13 cellular contexts compared by ENCODE assay signal in genomic region chr17:48429156-48429555, GRCh38. TPM values are rescaled to one million over a fixed set of nuclear protein-coding genes. Genes with fewer than 3 reads are reported as not detected.
A peak's percentile ranks its signal among the peaks of the same experiment; 100 is the strongest.
DNase-seq lines count a peak whose midpoint lies in the region; ATAC-seq and TF ChIP-seq lines count a peak whose summit lies in the region.
"Had no signal": no experiment of that assay in that cellular context is flagged by ENCODE, and none has a peak within 500 bp of the region (broad histone marks: within the 10 kb centered on the region; RNA-seq: fewer than 3 reads in every experiment).

No MANE protein-coding gene starts in this region.

- no peak overlapping the region for H3K4me3 ChIP-seq in endodermal cell (ENCODE audit: low read length)

- DNase-seq in activated CD4-positive, alpha-beta T cell treated with anti-CD3 and anti-CD28 coated beads for 48 hours: peak; percentile 48
- no peak for DNase-seq in activated CD4-positive, alpha-beta T cell treated with anti-CD3 and anti-CD28 coated beads, Interleukin-2, amount 50 U/mL, for 4 hours
- DNase-seq in endodermal cell (peak; percentile 59), progenitor cell of endocrine pancreas (ENCODE audit: low spot score, unreplicated experiment) (no peak)
- DNase-seq in stimulated activated naive CD8-positive, alpha-beta T cell treated with anti-CD3 and anti-CD28 coated beads, Interleukin-15, Interleukin-2, amounts not matched to agents 100 U/mL and 50 U/mL, for 24 hours: peak; percentile 36
- DNase-seq: HCEC 1CT, NCI-H510A treated with DMSO at 0.1 percent for 48 hours had no signal

- no peak overlapping the region for H3K9ac ChIP-seq in endodermal cell (ENCODE audit: extremely low read depth, low read length, poor library complexity, severe bottlenecking)

- no peaks in the 10 kb centered on the region for H3K9me3 ChIP-seq in endodermal cell (ENCODE audit: control insufficient read depth, low read length)
- H3K9me3 ChIP-seq: gastroesophageal sphincter had no signal

- no peak for TF ChIP-seq CTCF in endodermal cell (conservative IDR thresholded peaks at IDR 0.05)
- TF ChIP-seq CTCF in progenitor cell of endocrine pancreas (IDR thresholded peaks at IDR 0.05; ENCODE audit: unreplicated experiment): no peak

- H3K4me1 ChIP-seq in endodermal cell (ENCODE audit: control insufficient read depth, insufficient read depth, low read length): peaks cover 24% of the 10 kb centered on the region

- 74 to 83% methylated on average over 4 to 8 of the region's 8 CpGs for WGBS in endodermal cell (ENCODE audit: insufficient coverage in 1 of 2, insufficient read length in 1 of 2), 2 experiments

- peaks cover 63% of the 10 kb centered on the region for H3K4me1 Mint-ChIP-seq in T-helper 1 cell treated with Interleukin-12 subunit alpha and Interleukin-12 subunit beta and Interleukin-4 antibody, amounts not matched to agents 30 μg/mL and 1 μg/mL, for 36 hours (ENCODE audit: low read depth)
- peaks cover 43% of the 10 kb centered on the region for H3K4me1 Mint-ChIP-seq in endodermal cell
- peaks cover 42% of the 10 kb centered on the region for H3K4me1 Mint-ChIP-seq in progenitor cell of endocrine pancreas (ENCODE audit: low read depth)

- H3K36me3 Mint-ChIP-seq in T-helper 1 cell treated with Interleukin-12 subunit alpha and Interleukin-12 subunit beta and Interleukin-4 antibody, amounts not matched to agents 30 μg/mL and 1 μg/mL, for 36 hours (ENCODE audit: low read depth): peaks cover 23% of the 10 kb centered on the region
- H3K36me3 Mint-ChIP-seq in endodermal cell (ENCODE audit: low read depth) (no peaks in the 10 kb centered on the region), progenitor cell of endocrine pancreas (ENCODE audit: insufficient read depth) (no peaks in the 10 kb centered on the region)
- H3K36me3 Mint-ChIP-seq: brain had no signal

- H3K27me3 ChIP-seq in endodermal cell (ENCODE audit: control insufficient read depth, insufficient read depth, low read length, poor library complexity, severe bottlenecking): peaks cover 29% of the 10 kb centered on the region

- H3K36me3 ChIP-seq in endodermal cell (ENCODE audit: control insufficient read depth, insufficient read depth, low read length): no peaks in the 10 kb centered on the region
- H3K36me3 ChIP-seq: gastroesophageal sphincter had no signal

- H3K9me3 Mint-ChIP-seq in T-helper 1 cell treated with Interleukin-12 subunit alpha and Interleukin-12 subunit beta and Interleukin-4 antibody, amounts not matched to agents 30 μg/mL and 1 μg/mL, for 36 hours: no peaks in the 10 kb centered on the region
- peaks cover 2% of the 10 kb centered on the region for H3K9me3 Mint-ChIP-seq in endodermal cell
- no peaks in the 10 kb centered on the region for H3K9me3 Mint-ChIP-seq in progenitor cell of endocrine pancreas (ENCODE audit: low read depth)

- peak; percentile 55 for ATAC-seq in stimulated activated naive CD8-positive, alpha-beta T cell treated with anti-CD3 and anti-CD28 coated beads, Interleukin-15, Interleukin-2, amounts not matched to agents 100 U/mL and 50 U/mL, for 24 hours
- ATAC-seq in GM19452 (IDR thresholded peaks at IDR 0.05; ENCODE audit: unreplicated experiment) (no peak), GM18517 (IDR thresholded peaks at IDR 0.05; ENCODE audit: unreplicated experiment) (no peak)
- ATAC-seq: gastroesophageal sphincter had no signal

- peak overlapping the region; percentile 91 for H3K4me3 Mint-ChIP-seq in T-helper 1 cell treated with Interleukin-12 subunit alpha and Interleukin-12 subunit beta and Interleukin-4 antibody, amounts not matched to agents 30 μg/mL and 1 μg/mL, for 36 hours
- H3K4me3 Mint-ChIP-seq in endodermal cell (peak overlapping the region; percentile 48), progenitor cell of endocrine pancreas (ENCODE audit: low read depth) (no peak overlapping the region)

- H3K27me3 Mint-ChIP-seq in T-helper 1 cell treated with Interleukin-12 subunit alpha and Interleukin-12 subunit beta and Interleukin-4 antibody, amounts not matched to agents 30 μg/mL and 1 μg/mL, for 36 hours (ENCODE audit: low read depth): no peaks in the 10 kb centered on the region
- H3K27me3 Mint-ChIP-seq in endodermal cell (ENCODE audit: insufficient read depth): peaks cover 37% of the 10 kb centered on the region
- peaks cover 48% of the 10 kb centered on the region for H3K27me3 Mint-ChIP-seq in progenitor cell of endocrine pancreas

- H3K27ac ChIP-seq in endodermal cell (ENCODE audit: low read depth, low read length): no peak overlapping the region

- H3K27ac Mint-ChIP-seq in T-helper 1 cell treated with Interleukin-12 subunit alpha and Interleukin-12 subunit beta and Interleukin-4 antibody, amounts not matched to agents 30 μg/mL and 1 μg/mL, for 36 hours: peak overlapping the region; percentile 98
- H3K27ac Mint-ChIP-seq in endodermal cell (no peak overlapping the region), progenitor cell of endocrine pancreas (no peak overlapping the region)
- H3K27ac Mint-ChIP-seq: brain had no signal

RNA-seq across cellular contexts. Expression of gene SKAP1, which starts 0.9 kb away (rescaled TPM):
- total RNA-seq in endodermal cell (under 1 TPM; 0.31 to 0.53 TPM), progenitor cell of endocrine pancreas (0.69 and 1.0 TPM in 2 replicates)
- polyA plus RNA-seq in endodermal cell (2013, experiment 1 of 2): not detected
- polyA plus RNA-seq in endodermal cell (2013, experiment 2 of 2): 0.66 TPM
- polyA plus RNA-seq: AG04450 had no signal

Comparison
In these comparisons a context has a peak if more than half of its experiments do, and no peak if none do; other contexts are left out.
1. DNase-seq: peak in activated CD4-positive, alpha-beta T cell treated with anti-CD3 and anti-CD28 coated beads for 48 hours (single experiment), endodermal cell (single experiment) and stimulated activated naive CD8-positive, alpha-beta T cell treated with anti-CD3 and anti-CD28 coated beads, Interleukin-15, Interleukin-2, amounts not matched to agents 100 U/mL and 50 U/mL, for 24 hours (single experiment); none in activated CD4-positive, alpha-beta T cell treated with anti-CD3 and anti-CD28 coated beads, Interleukin-2, amount 50 U/mL, for 4 hours (0 of 2) and progenitor cell of endocrine pancreas (single experiment).